ENCODE assay signal across 8 cellular contexts in the genomic region with DNA sequence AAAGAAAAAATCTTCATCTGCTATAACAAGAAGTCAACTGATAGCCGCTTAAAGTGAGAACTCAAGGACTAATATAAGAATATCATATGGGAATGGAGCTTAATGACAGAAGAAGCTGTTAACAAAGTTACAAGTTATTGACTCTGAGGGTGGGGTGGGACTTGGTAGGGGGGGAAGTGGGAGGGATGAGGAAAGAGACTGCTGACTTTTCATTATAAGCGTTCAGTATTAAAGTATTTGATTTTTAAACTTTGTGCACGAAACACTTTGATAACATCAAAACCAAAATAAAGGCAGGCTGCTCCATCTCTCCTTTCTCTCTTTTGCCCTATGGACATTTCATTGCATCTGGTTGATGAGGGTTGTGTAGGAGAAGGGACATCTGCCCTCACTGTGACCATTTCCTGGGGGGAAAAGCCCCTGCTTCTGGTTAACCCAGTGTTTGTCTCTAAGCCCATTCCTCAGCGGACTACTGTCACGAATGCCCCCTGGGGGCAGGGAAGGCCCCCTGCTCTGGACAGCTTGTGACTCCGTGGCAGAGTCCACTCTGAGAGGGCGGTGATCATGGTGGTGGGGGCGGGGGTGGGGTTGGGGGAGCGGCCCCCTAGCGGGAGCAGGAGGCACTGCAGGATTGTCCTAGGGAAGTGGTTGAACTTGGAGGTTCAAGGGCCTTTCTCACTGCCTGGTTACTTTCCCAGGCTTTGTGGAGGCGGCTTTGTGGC. TPM values are rescaled to one million over a fixed set of nuclear protein-coding genes. Genes with fewer than 3 reads are reported as not detected.
A peak's percentile ranks its signal among the peaks of the same experiment; 100 is the strongest.
DNase-seq lines count a peak whose midpoint lies in the region; ATAC-seq, FAIRE-seq and TF ChIP-seq lines count a peak whose summit lies in the region.
"Had no signal": no experiment of that assay in that cellular context is flagged by ENCODE, and none has a peak within 500 bp of the region (broad histone marks: within the 10 kb centered on the region; RNA-seq: fewer than 3 reads in every experiment).

No MANE protein-coding gene starts in this region.

- POLR2A ChIA-PET in K562 (lab: Yijun Ruan, JAX): interaction anchor here (0.6 to 1.6 kb wide), 3 partner anchors 9 to 48 kb away, joined by 3 to 4 read pairs (median 3); a partner anchor contains a TSS

- TF ChIP-seq POLR2A in K562 (conservative IDR thresholded peaks at IDR 0.05): no peak

- TF ChIP-seq CTCF in GM10266 (IDR thresholded peaks at IDR 0.05; ENCODE audit: control insufficient read depth, insufficient read depth, low read depth, missing control alignments) (peak; percentile 31), K562 (IDR thresholded peaks at IDR 0.05 in 2 of 3, conservative IDR thresholded peaks at IDR 0.05 in 1 of 3; ENCODE audit: insufficient read depth in 2 of 3, low read depth in 1 of 3, low read length in 3 of 3) (peak; percentile 63 to 72 (median 68)), neural crest cell (conservative IDR thresholded peaks at IDR 0.05) (peak; percentile 71)

- H4K20me1 ChIP-seq in K562 (replicated peaks; ENCODE audit: control insufficient read depth, insufficient read depth, low read length): no peaks in the 10 kb centered on the region

- no peak for TF ChIP-seq RAD21 in K562 (CRISPR knock-in tag; conservative IDR thresholded peaks at IDR 0.05 in 1 of 2, IDR thresholded peaks at IDR 0.05 in 1 of 2)

- no peaks in the 10 kb centered on the region for H3K9me3 ChIP-seq in K562 (replicated peaks; ENCODE audit: control insufficient read depth, insufficient read depth, low read depth, low read length)

- FAIRE-seq in K562 (lab: Jason Lieb, UNC): peak; percentile 64

- H2AFZ ChIP-seq in K562 (ENCODE audit: low read depth, low read length): peak overlapping the region; percentile 95

- ATAC-seq in HG02885 (IDR thresholded peaks at IDR 0.05; ENCODE audit: poor library complexity, unreplicated experiment) (peak; percentile 62), K562 (peak; percentile 88), HG03439 (IDR thresholded peaks at IDR 0.05; ENCODE audit: unreplicated experiment) (no peak)

- H3K79me2 ChIP-seq in K562 (ENCODE audit: control insufficient read depth, insufficient read depth, low read length): no peaks in the 10 kb centered on the region

- no peak for TF ChIP-seq EP300 in K562 (IDR thresholded peaks at IDR 0.05; ENCODE audit: low read length)

- intact Hi-C loops in K562 (cut with micrococcal nuclease): loop anchor here (1.0 kb wide), 2 partner anchors 37 to 89 kb away; no protein-coding TSS in a partner anchor

- H3K36me3 ChIP-seq in K562 (ENCODE audit: control insufficient read depth, insufficient read depth, low read length): no peaks in the 10 kb centered on the region

- no peaks in the 10 kb centered on the region for H3K9me3 Mint-ChIP-seq in neural crest cell

- H3K36me3 Mint-ChIP-seq in neural crest cell (ENCODE audit: low read depth): no peaks in the 10 kb centered on the region

- CTCF ChIA-PET in K562 (lab: Yijun Ruan, JAX; ENCODE audit: low intra/inter-chr PET ratio): interaction anchor here (0.5 kb wide), 1 partner anchor 155 kb away, joined by 3 read pairs; no protein-coding TSS in a partner anchor

- WGBS in K562 (ENCODE audit: insufficient coverage, low coverage, missing lambda C conversion rate): 12% methylated on average over 9 of the region's 11 CpGs

- peaks cover 6% of the 10 kb centered on the region for H3K4me1 Mint-ChIP-seq in neural crest cell

- no peaks in the 10 kb centered on the region for H3K9me1 ChIP-seq in K562 (ENCODE audit: control insufficient read depth, insufficient read depth, low read length)

- H3K4me1 ChIP-seq in K562 (replicated peaks in 1 of 2; ENCODE audit: control insufficient read depth in 2 of 2, insufficient read depth in 2 of 2, low read length in 2 of 2): peaks cover 2 to 14% of the 10 kb centered on the region in 2 experiments; a peak in 3 of 5 replicates

- in situ Hi-C loops in K562 (cut with MboI) (no loop called here), KBM-7 (cut with MboI; ENCODE audit: low pct_unique_long_range_greater_than_20kb, low sequenced_read_pairs) (no loop called here)

- H3K4me3 ChIP-seq in K562: peak overlapping the region; percentile 33

- H3K4me3 Mint-ChIP-seq in neural crest cell: no peak overlapping the region

- H3K9ac ChIP-seq in K562 (ENCODE audit: insufficient read depth in 1 of 2, low read depth in 2 of 2, low read length in 2 of 2): peak overlapping the region; percentile 22 to 23; a peak in 2 of 4 replicates

- no peak overlapping the region; the same call in 2 of the 3 replicates for H3K27ac ChIP-seq in K562 (ENCODE audit: extremely low read depth, low read depth, low read length)

- no TSS peak for BruUV-seq in K562 (replicated peaks; lab: Mats Ljungman, UMichigan)

- peaks cover 25 to 40% of the 10 kb centered on the region in 2 experiments; a peak in 4 of 5 replicates for H3K27me3 ChIP-seq in K562 (ENCODE audit: control insufficient read depth in 2 of 2, insufficient read depth in 2 of 2, low read length in 2 of 2)

- H3K4me2 ChIP-seq in K562 (ENCODE audit: insufficient read depth, low read length): peak overlapping the region; percentile 88

- DNase-seq in GM10266 (ENCODE audit: extremely low spot score): peak; percentile 65
- DNase-seq in K562 (ENCODE audit: extremely low read depth in 1 of 4, low spot score in 3 of 4): peak; percentile 78 to 93 (median 92)
- peak; percentile 6 for DNase-seq in neural crest cell (ENCODE audit: low read depth, low spot score)
- DNase-seq in SHP77 (lab: John Stamatoyannopoulos, UW): no peak
- DNase-seq in KBM-7: no peak

- H3K27ac Mint-ChIP-seq in neural crest cell (ENCODE audit: unreplicated experiment): no peak overlapping the region

- H3K27me3 Mint-ChIP-seq in neural crest cell (ENCODE audit: low read depth): no peaks in the 10 kb centered on the region

TF ChIP-seq in K562, 482 proteins besides CTCF, POLR2A, EP300 and RAD21 (continues in another document):
- TF ChIP-seq ZNF316 (IDR thresholded peaks at IDR 0.05): 0 out of 2 replicates have a peak, but pooled peaks have one; percentile 1

RNA-seq across cellular contexts. Expression of a gene that starts 17.4 kb away (rescaled TPM):
- 0.62 and 1.4 TPM in 2 replicates for total RNA-seq in K562 (2011; cell fraction: chromatin; rRNA removed; ENCODE audit: low replicate concordance)
- total RNA-seq in K562 (2011; cell fraction: nucleolus; rRNA removed): 0.39 and 0.50 TPM in 2 replicates
- 0.88 and 1.2 TPM in 2 replicates for total RNA-seq in K562 (2011; cell fraction: nucleoplasm; rRNA removed)
- total RNA-seq in K562 (2014; rRNA removed) (0.23 and 0.45 TPM in 2 replicates), K562 (2014; rRNA removed; fragmentation: Illumina TruSeq; extraction: Trizol) (0.22 and 0.51 TPM in 2 replicates), K562 (2015; rRNA removed; fragmentation: Illumina TruSeq; extraction: Trizol) (0.19 and 0.36 TPM in 2 replicates), K562 (2021) (0.60 and 0.66 TPM in 2 replicates), neural crest cell (0.27 and 0.68 TPM in 2 replicates)
- polyA plus RNA-seq in K562 (2011; rRNA removed) (0.11 and 0.60 TPM in 2 replicates), K562 (2014; fragmentation: Illumina TruSeq; extraction: Trizol) (0.86 and 1.0 TPM in 2 replicates), K562 (2014; fragmentation: Nextera tagmentation; extraction: Ambion mirVana) (under 1 TPM; 0.27 to 0.48 TPM), K562 (2014; rRNA removed) (0.41 and 0.66 TPM in 2 replicates)
- 0.37 and 1.3 TPM in 2 replicates for polyA plus RNA-seq in K562 (2011; cell fraction: cytosol; rRNA removed)
- 0.17 and 1.1 TPM in 2 replicates for polyA plus RNA-seq in K562 (2011; cell fraction: nucleus; rRNA removed)
- 0.90 and 1.9 TPM in 2 replicates for polyA plus RNA-seq in K562 (2012)
- polyA minus RNA-seq in K562 (2011; rRNA and poly(A)+ RNA removed): 0.14 and 0.27 TPM in 2 replicates
- not detected in 2 replicates for polyA minus RNA-seq in K562 (2011; cell fraction: cytosol; rRNA and poly(A)+ RNA removed)
- 0.44 TPM in 1 of 2 replicates, not detected in the other for polyA minus RNA-seq in K562 (2011; cell fraction: nucleus; rRNA and poly(A)+ RNA removed)
- total RNA-seq: lung microvascular endothelial cell had no signal

RNA-seq across cellular contexts. Expression of a gene that starts 38.0 kb away (rescaled TPM):
- total RNA-seq in K562 (2011; cell fraction: chromatin; rRNA removed; ENCODE audit: low replicate concordance): not detected in 2 replicates
- total RNA-seq in K562 (2011; cell fraction: nucleolus; rRNA removed): not detected in 2 replicates
- not detected in 2 replicates for total RNA-seq in K562 (2011; cell fraction: nucleoplasm; rRNA removed)
- total RNA-seq in K562 (2014; rRNA removed): not detected in 2 replicates
- total RNA-seq in K562 (2014; rRNA removed; fragmentation: Illumina TruSeq; extraction: Trizol): not detected in 2 replicates
- not detected in 2 replicates for total RNA-seq in K562 (2015; rRNA removed; fragmentation: Illumina TruSeq; extraction: Trizol)
- not detected in 2 replicates for total RNA-seq in K562 (2021)
- polyA plus RNA-seq in K562 (2011; rRNA removed): not detected in 2 replicates
- not detected in 2 replicates for polyA plus RNA-seq in K562 (2011; cell fraction: cytosol; rRNA removed)
- not detected in 2 replicates for polyA plus RNA-seq in K562 (2011; cell fraction: nucleus; rRNA removed)
- 0.07 TPM in 1 of 2 replicates, not detected in the other for polyA plus RNA-seq in K562 (2012)
- not detected in 2 replicates for polyA plus RNA-seq in K562 (2014; fragmentation: Illumina TruSeq; extraction: Trizol)
- not detected for polyA plus RNA-seq in K562 (2014; fragmentation: Nextera tagmentation; extraction: Ambion mirVana)
- polyA plus RNA-seq in K562 (2014; rRNA removed): not detected in 2 replicates
- polyA minus RNA-seq in K562 (2011; rRNA and poly(A)+ RNA removed): not detected in 2 replicates
- not detected in 2 replicates for polyA minus RNA-seq in K562 (2011; cell fraction: cytosol; rRNA and poly(A)+ RNA removed)
- polyA minus RNA-seq in K562 (2011; cell fraction: nucleus; rRNA and poly(A)+ RNA removed): not detected in 2 replicates
- total RNA-seq in neural crest cell: not detected in 2 replicates
- total RNA-seq: lung microvascular endothelial cell had no signal

RNA-seq across cellular contexts. Expression of a gene that starts 48.3 kb away (rescaled TPM):
- 23.9 and 54.4 TPM in 2 replicates for total RNA-seq in K562 (2011; cell fraction: chromatin; rRNA removed; ENCODE audit: low replicate concordance)
- total RNA-seq in K562 (2011; cell fraction: nucleolus; rRNA removed): 18.5 and 19.9 TPM in 2 replicates
- total RNA-seq in K562 (2011; cell fraction: nucleoplasm; rRNA removed): 44.6 and 66.5 TPM in 2 replicates
- 10.6 and 18.5 TPM in 2 replicates for total RNA-seq in K562 (2014; rRNA removed)
- 47.8 and 54.0 TPM in 2 replicates for total RNA-seq in K562 (2014; rRNA removed; fragmentation: Illumina TruSeq; extraction: Trizol)
- total RNA-seq in K562 (2015; rRNA removed; fragmentation: Illumina TruSeq; extraction: Trizol): 35.1 and 36.5 TPM in 2 replicates
- 56.8 and 59.8 TPM in 2 replicates for total RNA-seq in K562 (2021)
- polyA plus RNA-seq in K562 (2011; rRNA removed): 58.4 and 66.1 TPM in 2 replicates
- 16.5 and 48.0 TPM in 2 replicates for polyA plus RNA-seq in K562 (2011; cell fraction: cytosol; rRNA removed)
- 17.4 and 32.2 TPM in 2 replicates for polyA plus RNA-seq in K562 (2011; cell fraction: nucleus; rRNA removed)
- 66.4 and 79.0 TPM in 2 replicates for polyA plus RNA-seq in K562 (2012)
- polyA plus RNA-seq in K562 (2014; fragmentation: Illumina TruSeq; extraction: Trizol): 57.9 and 67.7 TPM in 2 replicates
- 100 to 1,000 TPM; 175 to 249 TPM for polyA plus RNA-seq in K562 (2014; fragmentation: Nextera tagmentation; extraction: Ambion mirVana)
- polyA plus RNA-seq in K562 (2014; rRNA removed): 41.5 and 53.9 TPM in 2 replicates
- 35.3 and 55.2 TPM in 2 replicates for polyA minus RNA-seq in K562 (2011; rRNA and poly(A)+ RNA removed)
- 21.3 and 22.6 TPM in 2 replicates for polyA minus RNA-seq in K562 (2011; cell fraction: cytosol; rRNA and poly(A)+ RNA removed)
- 18.3 and 36.7 TPM in 2 replicates for polyA minus RNA-seq in K562 (2011; cell fraction: nucleus; rRNA and poly(A)+ RNA removed)
- total RNA-seq in neural crest cell: 58.9 and 62.2 TPM in 2 replicates

Comparison
In these comparisons a context has a peak if more than half of its experiments do, and no peak if none do; other contexts are left out.
1. DNase-seq: peak in GM10266 (single experiment), K562 (4 of 4) and neural crest cell (single experiment); none in SHP77 (0 of 2) and KBM-7 (single experiment).
2. Peak in every context shown above with its lines, with median percentiles within 50 percentile points of each other: CTCF ChIP-seq.